ENCODE assay signal across 12 cellular contexts in the genomic region with DNA sequence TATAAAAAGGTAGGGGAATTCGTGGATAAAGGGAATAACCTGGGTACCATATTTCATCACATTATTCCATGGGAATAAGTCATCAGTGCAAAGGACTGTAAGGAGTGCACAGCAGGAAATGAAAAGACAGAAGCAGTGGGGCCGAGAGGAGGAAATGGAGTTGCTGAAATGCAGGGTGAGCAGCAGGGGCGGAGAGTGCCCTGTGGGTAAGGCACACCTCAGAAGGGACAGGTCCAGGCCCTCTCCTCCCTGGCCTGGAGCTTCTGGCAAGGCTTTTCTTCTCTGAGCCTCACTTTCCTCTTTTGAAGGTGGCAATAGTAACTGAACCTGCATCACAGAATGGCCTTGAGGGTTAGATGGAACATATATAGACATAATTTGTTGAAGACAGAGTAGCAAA. TPM values are rescaled to one million over a fixed set of nuclear protein-coding genes. Genes with fewer than 3 reads are reported as not detected.
A peak's percentile ranks its signal among the peaks of the same experiment; 100 is the strongest.
DNase-seq lines count a peak whose midpoint lies in the region; ATAC-seq and TF ChIP-seq lines count a peak whose summit lies in the region.
"Had no signal": no experiment of that assay in that cellular context is flagged by ENCODE, and none has a peak within 500 bp of the region (broad histone marks: within the 10 kb centered on the region; RNA-seq: fewer than 3 reads in every experiment).

No MANE protein-coding gene starts in this region.

- H3K4me3 Mint-ChIP-seq in CD4-positive, CD25-positive, alpha-beta regulatory T cell: peak overlapping the region in 1 of 4 donors; percentile 50

- 63% methylated on average over 3 of the region's 3 CpGs for WGBS in esophagus muscularis mucosa

- peak overlapping the region; percentile 85 for H3K27ac ChIP-seq in CD4-positive, CD25-positive, alpha-beta regulatory T cell (ENCODE audit: insufficient read depth, low read length, poor library complexity, severe bottlenecking)
- peak overlapping the region; percentile 94 for H3K27ac ChIP-seq in effector memory CD4-positive, alpha-beta T cell (ENCODE audit: insufficient read depth, low read length, poor library complexity, severe bottlenecking)
- H3K27ac ChIP-seq in esophagus muscularis mucosa (replicated peaks in 1 of 4): no peak overlapping the region
- no peak overlapping the region for H3K27ac ChIP-seq in ascending aorta
- H3K27ac ChIP-seq: right atrium auricular region had no signal

- no peak for TF ChIP-seq EP300 in esophagus muscularis mucosa (IDR thresholded peaks at IDR 0.05)

- ATAC-seq in CD4-positive, CD25-positive, alpha-beta regulatory T cell (ENCODE audit: low read depth in 2 of 2): no peak
- peak; percentile 28 for ATAC-seq in GM18498 (IDR thresholded peaks at IDR 0.05; ENCODE audit: unreplicated experiment)
- ATAC-seq in GM19467 (IDR thresholded peaks at IDR 0.05; ENCODE audit: unreplicated experiment): no peak
- ATAC-seq: left ventricle myocardium superior had no signal

- TF ChIP-seq CTCF in esophagus muscularis mucosa (IDR thresholded peaks at IDR 0.05) (no peak), ascending aorta (IDR thresholded peaks at IDR 0.05) (no peak)

- no peak for DNase-seq in CD4-positive, CD25-positive, alpha-beta regulatory T cell
- DNase-seq in NCI-H69 (lab: John Stamatoyannopoulos, UW) (peak; percentile 54), esophagus muscularis mucosa (ENCODE audit: extremely low spot score) (no peak), NK-92 (lab: John Stamatoyannopoulos, UW; ENCODE audit: unreplicated experiment) (no peak), ascending aorta (ENCODE audit: low spot score in 2 of 2) (no peak)
- no peak for DNase-seq in effector memory CD4-positive, alpha-beta T cell
- DNase-seq: activated CD4-positive, alpha-beta T cell treated with anti-CD3 and anti-CD28 coated beads, Interleukin-2, amount 50 U/mL, for 4 hours; H7; left ventricle myocardium superior had no signal

- H3K4me1 ChIP-seq in CD4-positive, CD25-positive, alpha-beta regulatory T cell (ENCODE audit: control insufficient read depth, insufficient read depth, low read length, poor library complexity, severe bottlenecking): peaks cover 83% of the 10 kb centered on the region
- peaks cover 79% of the 10 kb centered on the region for H3K4me1 ChIP-seq in effector memory CD4-positive, alpha-beta T cell (ENCODE audit: control insufficient read depth, insufficient read depth, low read length, poor library complexity, severe bottlenecking)
- H3K4me1 ChIP-seq in esophagus muscularis mucosa (no peaks in the 10 kb centered on the region), ascending aorta (no peaks in the 10 kb centered on the region)
- H3K4me1 ChIP-seq: right atrium auricular region had no signal

- H3K4me1 Mint-ChIP-seq in CD4-positive, CD25-positive, alpha-beta regulatory T cell: peaks cover 28 to 57% (median 44%) of the 10 kb centered on the region in 4 donors

- peaks cover 55% of the 10 kb centered on the region for H3K36me3 ChIP-seq in CD4-positive, CD25-positive, alpha-beta regulatory T cell (ENCODE audit: control insufficient read depth, insufficient read depth, low read length)
- H3K36me3 ChIP-seq in effector memory CD4-positive, alpha-beta T cell (ENCODE audit: control insufficient read depth, insufficient read depth, low read length): peaks cover 36% of the 10 kb centered on the region
- H3K36me3 ChIP-seq in esophagus muscularis mucosa: no peaks in the 10 kb centered on the region
- H3K36me3 ChIP-seq in ascending aorta: no peaks in the 10 kb centered on the region
- H3K36me3 ChIP-seq: right atrium auricular region had no signal

- intact Hi-C loops in esophagus muscularis mucosa (cut with DNase I) (no loop called here), ascending aorta (cut with DNase I) (no loop called here)

- no peaks in the 10 kb centered on the region for H3K27me3 Mint-ChIP-seq in CD4-positive, CD25-positive, alpha-beta regulatory T cell

- peak overlapping the region; percentile 91 for H3K4me3 ChIP-seq in CD4-positive, CD25-positive, alpha-beta regulatory T cell (ENCODE audit: low read depth, low read length)
- H3K4me3 ChIP-seq in effector memory CD4-positive, alpha-beta T cell (ENCODE audit: insufficient read depth, low read depth, low read length, poor library complexity, severe bottlenecking): no peak overlapping the region
- H3K4me3 ChIP-seq in esophagus muscularis mucosa (no peak overlapping the region), ascending aorta (no peak overlapping the region)
- H3K4me3 ChIP-seq: right atrium auricular region had no signal

- H3K27ac Mint-ChIP-seq in CD4-positive, CD25-positive, alpha-beta regulatory T cell: no peak overlapping the region

- H3K27me3 ChIP-seq in CD4-positive, CD25-positive, alpha-beta regulatory T cell (ENCODE audit: control insufficient read depth, insufficient read depth, low read length): no peaks in the 10 kb centered on the region
- H3K27me3 ChIP-seq in effector memory CD4-positive, alpha-beta T cell (replicated peaks; ENCODE audit: control insufficient read depth, insufficient read depth, low read length, poor library complexity, severe bottlenecking): no peaks in the 10 kb centered on the region
- H3K27me3 ChIP-seq in esophagus muscularis mucosa (peaks cover 0 to 26% (median 0%) of the 10 kb centered on the region in 4 donors), ascending aorta (no peaks in the 10 kb centered on the region)
- H3K27me3 ChIP-seq: right atrium auricular region had no signal

- TF ChIP-seq POLR2A in esophagus muscularis mucosa (IDR thresholded peaks at IDR 0.05; ENCODE audit: low read depth): no peak

- no peaks in the 10 kb centered on the region for H3K9me3 ChIP-seq in CD4-positive, CD25-positive, alpha-beta regulatory T cell (ENCODE audit: control insufficient read depth in 2 of 2, low read length in 2 of 2)
- no peaks in the 10 kb centered on the region for H3K9me3 ChIP-seq in effector memory CD4-positive, alpha-beta T cell (ENCODE audit: control insufficient read depth, low read length)
- H3K9me3 ChIP-seq in esophagus muscularis mucosa (no peaks in the 10 kb centered on the region), ascending aorta (no peaks in the 10 kb centered on the region)
- H3K9me3 ChIP-seq: right atrium auricular region had no signal

- H3K9me3 Mint-ChIP-seq in CD4-positive, CD25-positive, alpha-beta regulatory T cell: no peaks in the 10 kb centered on the region

- H3K36me3 Mint-ChIP-seq in CD4-positive, CD25-positive, alpha-beta regulatory T cell: peaks cover 47% of the 10 kb centered on the region

RNA-seq across cellular contexts. Expression of a gene that starts 26.2 kb away (rescaled TPM):
- total RNA-seq in CD4-positive, CD25-positive, alpha-beta regulatory T cell: 376 TPM
- polyA plus RNA-seq in CD4-positive, CD25-positive, alpha-beta regulatory T cell: 100 to 1,000 TPM; 153 to 176 (median 164) TPM
- total RNA-seq in esophagus muscularis mucosa: 10 to 100 TPM in 1 of 4 donors, 1 to 10 TPM in 3; 3.6 to 17.7 (median 9.2) TPM
- total RNA-seq in ascending aorta: 3.6 TPM

Comparison
In these comparisons a context has a peak if more than half of its experiments do, and no peak if none do; other contexts are left out.
1. H3K27ac ChIP-seq: peak in CD4-positive, CD25-positive, alpha-beta regulatory T cell (single experiment) and effector memory CD4-positive, alpha-beta T cell (single experiment); none in esophagus muscularis mucosa (0 of 4) and ascending aorta (0 of 2).
2. RNA of a gene that starts 26.2 kb away (total RNA-seq): 376 TPM in CD4-positive, CD25-positive, alpha-beta regulatory T cell (single experiment); 3.6 to 17.7 TPM in esophagus muscularis mucosa and 3.6 TPM in ascending aorta (single experiment); every median in the first group is over 10 times any median in the second.